ENCODE assay signal across 1 cellular context in the genomic region with DNA sequence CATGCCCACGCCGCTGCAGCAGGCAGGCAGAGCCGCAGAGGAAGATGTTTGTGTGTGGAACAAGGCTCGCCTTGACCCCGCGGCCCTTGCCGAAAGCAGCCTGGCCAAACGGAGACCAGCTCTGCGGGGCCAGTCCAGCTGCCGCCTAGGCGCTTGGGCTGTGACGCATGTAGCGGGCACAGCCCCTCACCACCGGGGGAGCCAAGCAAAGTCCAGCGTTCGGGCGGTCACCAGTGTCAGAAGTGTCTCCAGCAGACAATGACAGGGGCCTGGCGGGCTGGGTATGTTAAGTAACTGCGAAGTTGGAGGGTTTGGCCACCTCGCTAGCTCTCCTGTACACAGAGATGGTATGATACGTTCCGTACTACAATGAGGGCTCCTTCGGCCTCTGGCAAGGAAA.
TF ChIP-seq lines count a peak whose summit lies in the region.

No MANE protein-coding gene starts in this region.

TF ChIP-seq in IMR-90, 13 proteins besides CTCF, POLR2A, EP300 and RAD21 (continued from another document):
- no peak for TF ChIP-seq MAZ (IDR thresholded peaks at IDR 0.05; ENCODE audit: borderline replicate concordance, low read depth, low read length)
TF ChIP-seq in IMR-90: peak in this region for 0.
